In the genomic region with DNA sequence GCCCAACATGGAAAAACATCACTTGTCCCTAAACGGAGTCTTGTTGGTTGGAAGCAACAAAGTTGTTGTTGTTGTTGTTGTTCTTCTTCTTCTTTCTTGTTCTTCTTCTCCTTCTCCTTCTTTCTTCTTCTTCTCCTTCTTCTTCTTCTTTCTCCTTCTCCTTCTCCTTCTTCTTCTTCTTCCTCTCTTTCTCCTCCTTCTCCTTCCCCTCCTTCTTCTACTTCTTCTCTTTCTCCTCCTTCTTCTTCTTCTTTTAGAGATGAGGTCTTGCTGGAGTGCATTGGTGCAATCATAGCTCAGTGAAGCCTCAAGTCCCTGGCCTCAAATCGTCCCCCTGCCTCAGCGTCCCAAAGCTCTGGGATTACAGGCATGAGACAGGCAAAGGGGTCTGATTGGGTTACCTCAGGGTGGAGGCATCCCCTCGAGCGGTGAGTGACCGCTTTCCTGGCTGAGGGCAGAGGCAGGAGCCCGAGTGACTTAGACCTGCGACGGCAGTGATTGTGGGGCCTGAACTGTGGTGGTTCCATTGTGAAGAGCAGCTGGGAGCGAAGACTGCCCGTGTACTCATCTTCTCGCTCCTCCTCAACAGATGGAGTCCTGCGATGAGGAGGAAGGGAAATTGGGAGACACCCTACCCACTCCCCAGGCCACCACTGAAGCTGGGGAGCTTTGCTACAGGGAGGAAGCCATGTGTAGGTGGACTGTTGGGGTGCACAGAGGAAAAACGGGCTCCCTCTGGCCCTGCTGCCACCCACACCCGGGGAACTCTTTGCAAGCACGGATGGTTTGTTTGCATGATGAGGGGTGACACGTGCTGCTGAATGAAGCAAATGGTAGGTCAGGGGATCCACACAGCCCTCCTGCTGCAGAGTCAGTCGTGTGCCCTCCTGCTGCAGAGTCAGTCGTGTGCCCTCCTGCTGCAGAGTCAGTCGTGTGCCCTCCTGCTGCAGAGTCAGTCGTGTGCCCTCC, we compare ENCODE assay signal across 29 cellular contexts.
"Had no signal": no experiment of that assay in that cellular context is flagged by ENCODE, and none has a peak within 500 bp of the region (broad histone marks: within the 10 kb centered on the region; RNA-seq: fewer than 3 reads in every experiment).

No MANE protein-coding gene starts in this region.

- H3K36me3 Mint-ChIP-seq: activated naive CD4-positive, alpha-beta T cell treated with anti-CD3 and anti-CD28 coated beads, Interleukin-2, amount 10 ng/mL, durations not matched to agents 7 days and 5 days; activated naive CD8-positive, alpha-beta T cell treated with anti-CD3 and anti-CD28 coated beads, Interleukin-2, amount 10 ng/mL, durations not matched to agents 7 days and 5 days had no signal

- ATAC-seq: left lung, lower lobe of right lung, upper lobe of right lung had no signal

- H3K27me3 ChIP-seq: left lung, ovary, upper lobe of right lung had no signal

- H3K27ac Mint-ChIP-seq: activated CD4-positive, alpha-beta memory T cell treated with anti-CD3 and anti-CD28 coated beads, Interleukin-2, amount 10 ng/mL, durations not matched to agents 7 days and 5 days; activated CD4-positive, alpha-beta T cell treated with anti-CD3 and anti-CD28 coated beads, Interleukin-2, amount 10 ng/mL, durations not matched to agents 7 days and 5 days; activated naive CD4-positive, alpha-beta T cell treated with anti-CD3 and anti-CD28 coated beads, Interleukin-2, amount 10 ng/mL, durations not matched to agents 7 days and 5 days; activated naive CD8-positive, alpha-beta T cell treated with anti-CD3 and anti-CD28 coated beads, Interleukin-2, amount 10 ng/mL, durations not matched to agents 7 days and 5 days; activated T-cell treated with anti-CD3 and anti-CD28 coated beads, Interleukin-2, amount 50 U/mL, for 24 hours; dendritic cell treated with granulocyte-macrophage colony-stimulating factor and Interleukin-4, amounts not matched to agents 40 ng/mL and 50 ng/mL, for 4 days; nephron; T-helper 1 cell treated with Interleukin-12 subunit alpha and Interleukin-12 subunit beta and Interleukin-4 antibody, amounts not matched to agents 30 μg/mL and 1 μg/mL, for 36 hours had no signal

- FAIRE-seq: astrocyte, islet of Langerhans, TTC549 had no signal

- H3K27me3 Mint-ChIP-seq: activated CD4-positive, alpha-beta T cell treated with anti-CD3 and anti-CD28 coated beads, Interleukin-2, amount 10 ng/mL, durations not matched to agents 7 days and 5 days had no signal

- DNase-seq: activated CD4-positive, alpha-beta memory T cell treated with anti-CD3 and anti-CD28 coated beads, Interleukin-2, amount 10 ng/mL, durations not matched to agents 7 days and 5 days; activated CD4-positive, alpha-beta T cell treated with anti-CD3 and anti-CD28 coated beads, Interleukin-2, amount 10 ng/mL, durations not matched to agents 7 days and 5 days; activated CD8-positive, alpha-beta memory T cell treated with anti-CD3 and anti-CD28 coated beads, Interleukin-2, amount 50 U/mL, for 48 hours; activated gamma-delta T cell; activated naive CD8-positive, alpha-beta T cell treated with anti-CD3 and anti-CD28 coated beads, Interleukin-2, amount 10 ng/mL, durations not matched to agents 7 days and 5 days; activated T-cell treated with anti-CD3 and anti-CD28 coated beads, Interleukin-2, amount 50 U/mL, for 24 hours; brain microvascular endothelial cell; effector CD4-positive, alpha-beta T cell; esophagus squamous epithelium; foreskin melanocyte; left lung; lower lobe of right lung; mesendoderm; retina; stimulated activated naive CD4-positive, alpha-beta T cell; T-helper 9 cell; upper lobe of right lung had no signal

- H3K27ac ChIP-seq: brain microvascular endothelial cell, esophagus squamous epithelium, left lung, lower lobe of right lung, neutrophil, ovary, prostate gland, thoracic aorta, upper lobe of right lung, VCaP had no signal

- H3K9me3 ChIP-seq: esophagus squamous epithelium, left lung, lower lobe of right lung, neutrophil, ovary, prostate gland, thoracic aorta, upper lobe of right lung had no signal

- H3K4me1 ChIP-seq: prostate gland had no signal

- H3K4me1 Mint-ChIP-seq: activated CD4-positive, alpha-beta memory T cell treated with anti-CD3 and anti-CD28 coated beads, Interleukin-2, amount 10 ng/mL, durations not matched to agents 7 days and 5 days; activated CD4-positive, alpha-beta T cell treated with anti-CD3 and anti-CD28 coated beads, Interleukin-2, amount 10 ng/mL, durations not matched to agents 7 days and 5 days; activated naive CD4-positive, alpha-beta T cell treated with anti-CD3 and anti-CD28 coated beads, Interleukin-2, amount 10 ng/mL, durations not matched to agents 7 days and 5 days had no signal

- H3K9me3 Mint-ChIP-seq: activated CD4-positive, alpha-beta memory T cell treated with anti-CD3 and anti-CD28 coated beads, Interleukin-2, amount 10 ng/mL, durations not matched to agents 7 days and 5 days; activated CD4-positive, alpha-beta T cell treated with anti-CD3 and anti-CD28 coated beads, Interleukin-2, amount 10 ng/mL, durations not matched to agents 7 days and 5 days; activated naive CD4-positive, alpha-beta T cell treated with anti-CD3 and anti-CD28 coated beads, Interleukin-2, amount 10 ng/mL, durations not matched to agents 7 days and 5 days; activated naive CD8-positive, alpha-beta T cell treated with anti-CD3 and anti-CD28 coated beads, Interleukin-2, amount 10 ng/mL, durations not matched to agents 7 days and 5 days; activated T-cell treated with anti-CD3 and anti-CD28 coated beads, Interleukin-2, amount 50 U/mL, for 24 hours; dendritic cell treated with granulocyte-macrophage colony-stimulating factor and Interleukin-4, amounts not matched to agents 40 ng/mL and 50 ng/mL, for 4 days; nephron; T-helper 1 cell treated with Interleukin-12 subunit alpha and Interleukin-12 subunit beta and Interleukin-4 antibody, amounts not matched to agents 30 μg/mL and 1 μg/mL, for 36 hours had no signal

- H3K4me3 Mint-ChIP-seq: activated CD4-positive, alpha-beta memory T cell treated with anti-CD3 and anti-CD28 coated beads, Interleukin-2, amount 10 ng/mL, durations not matched to agents 7 days and 5 days; activated CD4-positive, alpha-beta T cell treated with anti-CD3 and anti-CD28 coated beads, Interleukin-2, amount 10 ng/mL, durations not matched to agents 7 days and 5 days; activated naive CD4-positive, alpha-beta T cell treated with anti-CD3 and anti-CD28 coated beads, Interleukin-2, amount 10 ng/mL, durations not matched to agents 7 days and 5 days; activated naive CD8-positive, alpha-beta T cell treated with anti-CD3 and anti-CD28 coated beads, Interleukin-2, amount 10 ng/mL, durations not matched to agents 7 days and 5 days; activated T-cell treated with anti-CD3 and anti-CD28 coated beads, Interleukin-2, amount 50 U/mL, for 24 hours; dendritic cell treated with granulocyte-macrophage colony-stimulating factor and Interleukin-4, amounts not matched to agents 40 ng/mL and 50 ng/mL, for 4 days; nephron; T-helper 1 cell treated with Interleukin-12 subunit alpha and Interleukin-12 subunit beta and Interleukin-4 antibody, amounts not matched to agents 30 μg/mL and 1 μg/mL, for 36 hours had no signal

- H3K4me3 ChIP-seq: esophagus squamous epithelium, left lung, lower lobe of right lung, ovary, prostate gland, thoracic aorta, upper lobe of right lung had no signal

- H3K36me3 ChIP-seq: brain microvascular endothelial cell, esophagus squamous epithelium, left lung, lower lobe of right lung, neutrophil, ovary, prostate gland, thoracic aorta, upper lobe of right lung had no signal
